In genomic region chr9:6922680-6923079, GRCh38 we compare ENCODE assay signal across 18 cellular contexts.
DNase-seq lines count a peak whose midpoint lies in the region; ATAC-seq, FAIRE-seq and TF ChIP-seq lines count a peak whose summit lies in the region.
"Had no signal": no experiment of that assay in that cellular context is flagged by ENCODE, and none has a peak within 500 bp of the region (broad histone marks: within the 10 kb centered on the region; RNA-seq: fewer than 3 reads in every experiment).

No MANE protein-coding gene starts in this region.

- H3K4me3 Mint-ChIP-seq in CD4-positive, CD25-positive, alpha-beta regulatory T cell, result no peak overlapping the region
- H3K4me3 Mint-ChIP-seq in activated naive CD8-positive, alpha-beta T cell treated with anti-CD3 and anti-CD28 coated beads for 36 hours, result no peak overlapping the region

- dilution Hi-C loops in endothelial cell of umbilical vein (cut with MboI; ENCODE audit: extremely low pct_ligation_motif_present, low sequenced_read_pairs), result no loop called here

- no peak overlapping the region for H4K8ac ChIP-seq in mesendoderm (ENCODE audit: low read depth, low read length)

- H2BK120ac ChIP-seq in mesendoderm (ENCODE audit: low read depth, low read length), result no peak overlapping the region

- peaks cover 11% of the 10 kb centered on the region for H3K36me3 ChIP-seq in CD4-positive, CD25-positive, alpha-beta regulatory T cell (ENCODE audit: control insufficient read depth, insufficient read depth, low read length)
- H3K36me3 ChIP-seq in endothelial cell of umbilical vein (ENCODE audit: control insufficient read depth in 2 of 2, extremely low read depth in 1 of 2, insufficient read depth in 2 of 2, low read length in 2 of 2) (no peaks in the 10 kb centered on the region), mesendoderm (ENCODE audit: control insufficient read depth, insufficient read depth, low read length) (no peaks in the 10 kb centered on the region)

- no peaks in the 10 kb centered on the region for H4K20me1 ChIP-seq in endothelial cell of umbilical vein (replicated peaks; ENCODE audit: control insufficient read depth, extremely low read depth, insufficient read depth, low read length)

- ATAC-seq in CD4-positive, CD25-positive, alpha-beta regulatory T cell (ENCODE audit: low read depth in 2 of 2), result no peak
- ATAC-seq in GM19324 (IDR thresholded peaks at IDR 0.05; ENCODE audit: low FRiP score, unreplicated experiment), result no peak
- ATAC-seq: Panc1, Right ventricle myocardium inferior had no signal

- no peak overlapping the region for H3K18ac ChIP-seq in mesendoderm (ENCODE audit: low read length)

- H3K4me1 Mint-ChIP-seq in CD4-positive, CD25-positive, alpha-beta regulatory T cell, result peaks cover 28 to 51% (median 46%) of the 10 kb centered on the region in 4 donors
- peaks cover 43% of the 10 kb centered on the region for H3K4me1 Mint-ChIP-seq in activated naive CD8-positive, alpha-beta T cell treated with anti-CD3 and anti-CD28 coated beads for 36 hours

- peak overlapping the region in 2 of 3 donors; percentile 15 to 53 for H3K27ac Mint-ChIP-seq in CD4-positive, CD25-positive, alpha-beta regulatory T cell
- H3K27ac Mint-ChIP-seq in activated naive CD8-positive, alpha-beta T cell treated with anti-CD3 and anti-CD28 coated beads for 36 hours, result no peak overlapping the region

- no peaks in the 10 kb centered on the region for H3K9me3 Mint-ChIP-seq in CD4-positive, CD25-positive, alpha-beta regulatory T cell
- peaks cover 4% of the 10 kb centered on the region for H3K9me3 Mint-ChIP-seq in activated naive CD8-positive, alpha-beta T cell treated with anti-CD3 and anti-CD28 coated beads for 36 hours

- H3K79me2 ChIP-seq in endothelial cell of umbilical vein (ENCODE audit: control insufficient read depth, insufficient read depth, low read length) (no peaks in the 10 kb centered on the region), mesendoderm (ENCODE audit: control insufficient read depth, insufficient read depth, low read length) (no peaks in the 10 kb centered on the region)

- H3K9ac ChIP-seq in endothelial cell of umbilical vein (replicated peaks; ENCODE audit: extremely low read depth, insufficient read depth, low read length) (no peak overlapping the region), mesendoderm (ENCODE audit: low read length) (no peak overlapping the region)
- H3K9ac ChIP-seq: BLaER1 treated with 17β-estradiol and CSF1 and Interleukin-3, amounts not matched to agents 10 nM and 100 nM had no signal

- H3K4me3 ChIP-seq in CD4-positive, CD25-positive, alpha-beta regulatory T cell (ENCODE audit: low read depth, low read length), result no peak overlapping the region
- H3K4me3 ChIP-seq in endothelial cell of umbilical vein (replicated peaks in 1 of 3; ENCODE audit: insufficient read depth in 1 of 3, low read depth in 1 of 3, low read length in 3 of 3) (no peak overlapping the region), mesendoderm (ENCODE audit: low read length) (no peak overlapping the region)
- H3K4me3 ChIP-seq: BLaER1 treated with 17β-estradiol and CSF1 and Interleukin-3, amounts not matched to agents 10 nM and 100 nM; SK-N-MC had no signal

- H3K27ac ChIP-seq in CD4-positive, CD25-positive, alpha-beta regulatory T cell (ENCODE audit: insufficient read depth, low read length, poor library complexity, severe bottlenecking), result no peak overlapping the region
- H3K27ac ChIP-seq in endothelial cell of umbilical vein (ENCODE audit: insufficient read depth, low read depth, low read length) (no peak overlapping the region), mesendoderm (ENCODE audit: low read depth, low read length) (no peak overlapping the region)
- H3K27ac ChIP-seq: BLaER1 treated with 17β-estradiol and CSF1 and Interleukin-3, amounts not matched to agents 10 nM and 100 nM; SK-N-MC had no signal

- CTCF ChIA-PET in endothelial cell of umbilical vein (lab: Charles Lee), result interaction anchor here (1.3 kb wide), 1 partner anchor 22 kb away, joined by 3 read pairs; no protein-coding TSS in a partner anchor

- H3K27me3 ChIP-seq in CD4-positive, CD25-positive, alpha-beta regulatory T cell (ENCODE audit: control insufficient read depth, insufficient read depth, low read length), result no peaks in the 10 kb centered on the region
- H3K27me3 ChIP-seq in endothelial cell of umbilical vein (ENCODE audit: control insufficient read depth in 2 of 2, insufficient read depth in 2 of 2, low read length in 2 of 2) (no peaks in the 10 kb centered on the region), mesendoderm (ENCODE audit: insufficient read depth, low read length, poor library complexity) (no peaks in the 10 kb centered on the region)
- H3K27me3 ChIP-seq: BLaER1 treated with 17β-estradiol and CSF1 and Interleukin-3, amounts not matched to agents 10 nM and 100 nM had no signal

- BruUV-seq in endothelial cell of umbilical vein (replicated peaks; lab: Mats Ljungman, UMichigan), result no TSS peak

- H2BK15ac ChIP-seq in mesendoderm (replicated peaks; ENCODE audit: low read depth), result no peak overlapping the region

- H3K79me1 ChIP-seq in mesendoderm (ENCODE audit: low read length), result no peaks in the 10 kb centered on the region

- no CpG with 5 or more reads among the region's 2 CpGs for WGBS in mesendoderm (ENCODE audit: extremely low coverage, insufficient coverage, low lambda C conversion rate)

- FAIRE-seq in endothelial cell of umbilical vein (lab: Jason Lieb, UNC), result peak; percentile 12
- FAIRE-seq: A204.1, GM12891 had no signal

- TF ChIP-seq CTCF in endothelial cell of umbilical vein (IDR thresholded peaks at IDR 0.05; ENCODE audit: extremely low read depth in 1 of 2, insufficient read depth in 1 of 2, low read depth in 1 of 2, low read length in 2 of 2), result no peak

- H2AK5ac ChIP-seq in mesendoderm (ENCODE audit: low read length), result no peak overlapping the region

- no peaks in the 10 kb centered on the region for H3K4me1 ChIP-seq in CD4-positive, CD25-positive, alpha-beta regulatory T cell (ENCODE audit: control insufficient read depth, insufficient read depth, low read length, poor library complexity, severe bottlenecking)
- H3K4me1 ChIP-seq in endothelial cell of umbilical vein (ENCODE audit: control insufficient read depth, extremely low read depth, insufficient read depth, low read length) (peaks cover 9% of the 10 kb centered on the region), mesendoderm (ENCODE audit: control insufficient read depth, low read depth, low read length) (no peaks in the 10 kb centered on the region)
- H3K4me1 ChIP-seq: BLaER1 treated with 17β-estradiol and CSF1 and Interleukin-3, amounts not matched to agents 10 nM and 100 nM had no signal

- no peak overlapping the region for H2AFZ ChIP-seq in endothelial cell of umbilical vein (ENCODE audit: low read depth, low read length)

- H3K56ac ChIP-seq in mesendoderm (ENCODE audit: low read length), result no peak overlapping the region

- no peaks in the 10 kb centered on the region for H3K9me3 ChIP-seq in CD4-positive, CD25-positive, alpha-beta regulatory T cell (ENCODE audit: control insufficient read depth in 2 of 2, low read length in 2 of 2)
- H3K9me3 ChIP-seq in endothelial cell of umbilical vein (replicated peaks; ENCODE audit: control insufficient read depth, insufficient read depth, low read length), result no peaks in the 10 kb centered on the region

- no peaks in the 10 kb centered on the region for H3K9me1 ChIP-seq in endothelial cell of umbilical vein (replicated peaks; ENCODE audit: control insufficient read depth, extremely low read depth, insufficient read depth, low read length)

- peak; percentile 12 for DNase-seq in NCI-H2171 treated with DMSO at 0.1 percent for 48 hours (lab: John Stamatoyannopoulos, UW)
- DNase-seq in NCI-H2171 (lab: John Stamatoyannopoulos, UW), result no peak
- no peak for DNase-seq in CD4-positive, CD25-positive, alpha-beta regulatory T cell
- peak; percentile 49 for DNase-seq in SK-N-DZ (ENCODE audit: low spot score)
- DNase-seq in endothelial cell of umbilical vein (ENCODE audit: low read depth, low spot score), result no peak
- no peak for DNase-seq in mesendoderm
- no peak for DNase-seq in activated naive CD8-positive, alpha-beta T cell treated with anti-CD3 and anti-CD28 coated beads for 36 hours
- DNase-seq: GOT3, KG1, NCI-H1092 treated with DMSO at 0.1 percent for 48 hours, NCI-H187 treated with DMSO at 0.1 percent for 48 hours had no signal

- TF ChIP-seq POLR2A in endothelial cell of umbilical vein (IDR thresholded peaks at IDR 0.05; ENCODE audit: low read depth, low read length), result no peak

- POLR2A ChIA-PET in endothelial cell of umbilical vein (lab: Charles Lee), result no interaction called here

- intact Hi-C loops in endothelial cell of umbilical vein (cut with micrococcal nuclease), result no loop called here

- no peak overlapping the region for H3K23ac ChIP-seq in mesendoderm (ENCODE audit: low read length)

- H3K27me3 Mint-ChIP-seq in CD4-positive, CD25-positive, alpha-beta regulatory T cell, result no peaks in the 10 kb centered on the region
- no peaks in the 10 kb centered on the region for H3K27me3 Mint-ChIP-seq in activated naive CD8-positive, alpha-beta T cell treated with anti-CD3 and anti-CD28 coated beads for 36 hours

- no peak overlapping the region for H3K4ac ChIP-seq in mesendoderm (ENCODE audit: low read depth, low read length)

- no peak overlapping the region for H4K5ac ChIP-seq in mesendoderm (ENCODE audit: low read length)

- H3K4me2 ChIP-seq in endothelial cell of umbilical vein (ENCODE audit: insufficient read depth, low read length) (no peak overlapping the region), mesendoderm (ENCODE audit: low read length) (no peak overlapping the region)
- H3K4me2 ChIP-seq: BLaER1 treated with 17β-estradiol and CSF1 and Interleukin-3, amounts not matched to agents 10 nM and 100 nM had no signal

- peaks cover 33% of the 10 kb centered on the region for H3K36me3 Mint-ChIP-seq in CD4-positive, CD25-positive, alpha-beta regulatory T cell
- peaks cover 36% of the 10 kb centered on the region for H3K36me3 Mint-ChIP-seq in activated naive CD8-positive, alpha-beta T cell treated with anti-CD3 and anti-CD28 coated beads for 36 hours

- no peak overlapping the region for H2BK5ac ChIP-seq in mesendoderm (ENCODE audit: low read length)

TF ChIP-seq in endothelial cell of umbilical vein, 7 proteins besides CTCF, POLR2A, EP300 and RAD21:
- TF ChIP-seq POLR2AphosphoS5 (IDR thresholded peaks at IDR 0.05; ENCODE audit: insufficient read depth, low read depth, low read length) (no peak), EZH2 (IDR thresholded peaks at IDR 0.05; ENCODE audit: borderline replicate concordance, low read depth, low read length, severe bottlenecking) (no peak), MAX (IDR thresholded peaks at IDR 0.05; ENCODE audit: insufficient read depth, insufficient read length) (no peak), JUN (IDR thresholded peaks at IDR 0.05; ENCODE audit: borderline replicate concordance, insufficient read depth, insufficient read length, low read depth) (no peak), GATA2 (IDR thresholded peaks at IDR 0.05; ENCODE audit: insufficient read depth, insufficient read length, low read depth, low read length) (peak; percentile 64), MYC (IDR thresholded peaks at IDR 0.05; ENCODE audit: low read depth, low read length) (no peak)

Comparison
In these comparisons a context has a peak if more than half of its experiments do, and no peak if none do; other contexts are left out.
1. DNase-seq: peak in NCI-H2171 treated with DMSO at 0.1 percent for 48 hours (single experiment) and SK-N-DZ (single experiment); none in NCI-H2171 (single experiment), CD4-positive, CD25-positive, alpha-beta regulatory T cell (0 of 3), endothelial cell of umbilical vein (single experiment), mesendoderm (single experiment) and activated naive CD8-positive, alpha-beta T cell treated with anti-CD3 and anti-CD28 coated beads for 36 hours (single experiment).